Comparison of ENCODE assay signal across 9 cellular contexts in the genomic region with DNA sequence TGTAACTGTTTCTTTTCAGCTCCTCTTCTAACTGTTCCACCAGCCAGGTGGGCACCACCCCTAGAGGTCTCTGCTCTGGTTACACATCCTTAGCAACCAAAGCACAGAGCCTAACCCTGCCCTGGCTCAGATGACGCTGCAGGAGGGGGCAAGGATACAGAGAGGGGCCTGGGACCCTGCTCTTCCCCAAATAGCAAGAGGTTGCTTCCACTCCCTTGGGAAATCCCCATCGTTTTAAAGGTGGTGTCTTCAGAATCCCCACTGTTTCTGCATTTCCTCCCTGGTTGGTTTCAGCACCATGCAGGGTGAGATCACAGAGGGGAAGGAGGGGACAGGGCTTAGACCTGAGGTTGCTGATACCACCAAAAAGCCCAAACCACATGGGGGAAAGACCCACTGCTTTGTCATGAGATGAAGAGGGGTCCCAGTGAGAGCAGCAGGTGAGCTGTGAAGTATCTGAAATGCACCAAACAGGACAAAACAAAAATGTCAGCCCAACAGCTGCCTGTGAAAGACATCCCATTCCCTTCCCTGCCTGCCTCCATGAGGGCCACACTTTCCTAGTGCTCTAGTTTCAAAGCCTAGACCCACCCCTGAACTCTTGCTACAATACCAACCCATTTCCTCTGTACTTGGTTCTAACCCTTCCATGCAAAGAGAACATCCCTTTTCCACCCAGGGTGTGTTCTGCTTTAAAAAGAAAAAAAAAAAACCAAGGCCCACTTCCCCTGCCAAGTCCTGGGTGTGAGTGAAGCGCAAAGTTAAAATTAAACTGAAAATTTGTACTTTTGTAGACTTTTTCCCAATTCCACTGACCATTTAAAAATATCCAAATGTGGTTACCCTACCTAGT. TPM values are rescaled to one million over a fixed set of nuclear protein-coding genes. Genes with fewer than 3 reads are reported as not detected.
DNase-seq lines count a peak whose midpoint lies in the region; ATAC-seq and TF ChIP-seq lines count a peak whose summit lies in the region.
"Had no signal": no experiment of that assay in that cellular context is flagged by ENCODE, and none has a peak within 500 bp of the region (broad histone marks: within the 10 kb centered on the region; RNA-seq: fewer than 3 reads in every experiment).

No MANE protein-coding gene starts in this region.

- CTCF ChIA-PET in activated CD4-positive, alpha-beta T cell treated with anti-CD3 and anti-CD28 coated beads for 36 hours (lab: Charles Lee), result interaction anchor here (0.7 to 1.1 kb wide), 3 partner anchors 8 to 132 kb away, joined by 3 read pairs; no protein-coding TSS in a partner anchor

- H3K27ac ChIP-seq in thymus (ENCODE audit: low read depth), result peak overlapping the region; percentile 75

- 28% methylated on average over 3 of the region's 3 CpGs for WGBS in thymus

- no peaks in the 10 kb centered on the region for H3K9me3 ChIP-seq in thymus (ENCODE audit: control insufficient read depth)

- DNase-seq in activated CD4-positive, alpha-beta T cell treated with anti-CD3 and anti-CD28 coated beads for 36 hours, result peak; percentile 66
- DNase-seq in endothelial cell (ENCODE audit: low spot score), result no peak
- no peak for DNase-seq in GOT3 (lab: John Stamatoyannopoulos, UW)
- DNase-seq in omental fat pad (ENCODE audit: low spot score), result no peak
- no peak for DNase-seq in ecto neural progenitor cell (ENCODE audit: low spot score)
- DNase-seq: left cardiac atrium had no signal

- peak; percentile 67 for ATAC-seq in GM19025 (IDR thresholded peaks at IDR 0.05; ENCODE audit: low read depth, unreplicated experiment)
- ATAC-seq in HG03097 (IDR thresholded peaks at IDR 0.05; ENCODE audit: low FRiP score, unreplicated experiment), result peak; percentile 45
- ATAC-seq in activated CD4-positive, alpha-beta T cell treated with anti-CD3 and anti-CD28 coated beads for 36 hours, result peak; percentile 65
- ATAC-seq in omental fat pad (ENCODE audit: low FRiP score), result no peak

- H3K27me3 Mint-ChIP-seq in activated CD4-positive, alpha-beta T cell treated with anti-CD3 and anti-CD28 coated beads for 36 hours, result no peaks in the 10 kb centered on the region
- peaks cover 8% of the 10 kb centered on the region for H3K27me3 Mint-ChIP-seq in endothelial cell (ENCODE audit: unreplicated experiment)

- peak overlapping the region; percentile 22 for H3K4me3 Mint-ChIP-seq in activated CD4-positive, alpha-beta T cell treated with anti-CD3 and anti-CD28 coated beads for 36 hours
- peak overlapping the region; percentile 6 for H3K4me3 Mint-ChIP-seq in endothelial cell (ENCODE audit: unreplicated experiment)

- peak overlapping the region; percentile 72 for H3K27ac Mint-ChIP-seq in activated CD4-positive, alpha-beta T cell treated with anti-CD3 and anti-CD28 coated beads for 36 hours
- H3K27ac Mint-ChIP-seq in endothelial cell (ENCODE audit: unreplicated experiment), result peak overlapping the region; percentile 83

- intact Hi-C loops in activated CD4-positive, alpha-beta T cell treated with anti-CD3 and anti-CD28 coated beads for 36 hours (cut with DNase I, micrococcal nuclease), result no loop called here

- TF ChIP-seq CTCF in endothelial cell (IDR thresholded peaks at IDR 0.05; ENCODE audit: unreplicated experiment), result no peak
- TF ChIP-seq CTCF in omental fat pad (IDR thresholded peaks at IDR 0.05), result no peak

- peaks cover 29% of the 10 kb centered on the region for H3K36me3 ChIP-seq in thymus (ENCODE audit: control insufficient read depth, insufficient read depth)

- H3K4me3 ChIP-seq in thymus (ENCODE audit: low read length), result peak overlapping the region; percentile 9

- POLR2A ChIA-PET in activated CD4-positive, alpha-beta T cell treated with anti-CD3 and anti-CD28 coated beads for 36 hours (lab: Charles Lee), result no interaction called here

- H3K27me3 ChIP-seq in thymus (ENCODE audit: control insufficient read depth, insufficient read depth), result no peaks in the 10 kb centered on the region

- peaks cover 78% of the 10 kb centered on the region for H3K4me1 Mint-ChIP-seq in activated CD4-positive, alpha-beta T cell treated with anti-CD3 and anti-CD28 coated beads for 36 hours
- peaks cover 85% of the 10 kb centered on the region for H3K4me1 Mint-ChIP-seq in endothelial cell (ENCODE audit: unreplicated experiment)

- no peaks in the 10 kb centered on the region for H3K9me3 Mint-ChIP-seq in activated CD4-positive, alpha-beta T cell treated with anti-CD3 and anti-CD28 coated beads for 36 hours (ENCODE audit: low read depth)
- H3K9me3 Mint-ChIP-seq in endothelial cell (ENCODE audit: unreplicated experiment), result no peaks in the 10 kb centered on the region

- peaks cover 27% of the 10 kb centered on the region for H3K36me3 Mint-ChIP-seq in activated CD4-positive, alpha-beta T cell treated with anti-CD3 and anti-CD28 coated beads for 36 hours (ENCODE audit: low read depth)
- peaks cover 22% of the 10 kb centered on the region for H3K36me3 Mint-ChIP-seq in endothelial cell (ENCODE audit: low read depth, unreplicated experiment)

- peaks cover 59% of the 10 kb centered on the region for H3K4me1 ChIP-seq in thymus (ENCODE audit: control insufficient read depth, insufficient read depth, low read length)

RNA-seq across cellular contexts. Expression of a gene that starts 29.0 kb away (rescaled TPM):
- total RNA-seq in activated CD4-positive, alpha-beta T cell treated with anti-CD3 and anti-CD28 coated beads for 36 hours, result 100 to 1,000 TPM; 252 to 439 TPM
- total RNA-seq in endothelial cell (ENCODE audit: unreplicated experiment), result 248 TPM
- 115 TPM for polyA plus RNA-seq in thymus
- total RNA-seq in omental fat pad, result 10 to 100 TPM; 35.5 to 60.4 (median 47.3) TPM
